Comparison of ENCODE assay signal across 9 cellular contexts in genomic region chr2:80499095-80499494, GRCh38.
DNase-seq lines count a peak whose midpoint lies in the region; ATAC-seq and TF ChIP-seq lines count a peak whose summit lies in the region.
"Had no signal": no experiment of that assay in that cellular context is flagged by ENCODE, and none has a peak within 500 bp of the region (broad histone marks: within the 10 kb centered on the region; RNA-seq: fewer than 3 reads in every experiment).

No MANE protein-coding gene starts in this region.

- H3K27ac ChIP-seq in right atrium auricular region (no peak overlapping the region), tibial artery (no peak overlapping the region)

- no peak overlapping the region for H3K4me3 Mint-ChIP-seq in type B pancreatic cell
- H3K4me3 Mint-ChIP-seq in activated T-helper 1 cell treated with anti-CD3 and anti-CD28 coated beads, Interleukin-12 subunit alpha, Interleukin-12 subunit beta, Interleukin-2, Interleukin-4 antibody, amounts not matched to agents 30 ng/mL and 10 ng/mL and 1 ng/mL, durations not matched to agents 14 hours and 24 hours and 36 hours = no peak overlapping the region
- H3K4me3 Mint-ChIP-seq: activated naive CD4-positive, alpha-beta T cell treated with anti-CD3 and anti-CD28 coated beads, Interleukin-2, amount 50 U/mL, for 24 hours had no signal

- no peaks in the 10 kb centered on the region for H3K9me3 Mint-ChIP-seq in type B pancreatic cell
- H3K9me3 Mint-ChIP-seq in activated T-helper 1 cell treated with anti-CD3 and anti-CD28 coated beads, Interleukin-12 subunit alpha, Interleukin-12 subunit beta, Interleukin-2, Interleukin-4 antibody, amounts not matched to agents 30 ng/mL and 10 ng/mL and 1 ng/mL, durations not matched to agents 14 hours and 24 hours and 36 hours = peaks cover 20% of the 10 kb centered on the region

- in situ Hi-C loops in ACHN (cut with HindIII; ENCODE audit: low pct_ligation_motif_present, low pct_unique_long_range_greater_than_20kb, low sequenced_read_pairs) = no loop called here

- intact Hi-C loops in activated T-helper 1 cell treated with anti-CD3 and anti-CD28 coated beads, Interleukin-12 subunit alpha, Interleukin-12 subunit beta, Interleukin-2, Interleukin-4 antibody, amounts not matched to agents 30 ng/mL and 10 ng/mL and 1 ng/mL, durations not matched to agents 14 hours and 24 hours and 36 hours (cut with micrococcal nuclease) = no loop called here
- intact Hi-C loops in tibial artery (cut with DNase I; ENCODE audit: low total_unique reads) = no loop called here

- no peaks in the 10 kb centered on the region for H3K4me1 ChIP-seq in right atrium auricular region
- H3K4me1 ChIP-seq in tibial artery = no peaks in the 10 kb centered on the region

- H3K36me3 Mint-ChIP-seq in type B pancreatic cell = no peaks in the 10 kb centered on the region
- H3K36me3 Mint-ChIP-seq in activated T-helper 1 cell treated with anti-CD3 and anti-CD28 coated beads, Interleukin-12 subunit alpha, Interleukin-12 subunit beta, Interleukin-2, Interleukin-4 antibody, amounts not matched to agents 30 ng/mL and 10 ng/mL and 1 ng/mL, durations not matched to agents 14 hours and 24 hours and 36 hours (ENCODE audit: low read depth) = no peaks in the 10 kb centered on the region
- H3K36me3 Mint-ChIP-seq: activated naive CD4-positive, alpha-beta T cell treated with anti-CD3 and anti-CD28 coated beads, Interleukin-2, amount 50 U/mL, for 24 hours had no signal

- H3K4me3 ChIP-seq in HFF-Myc (replicated peaks; ENCODE audit: low read depth, low read length) = no peak overlapping the region
- H3K4me3 ChIP-seq in right atrium auricular region = no peak overlapping the region
- no peak overlapping the region for H3K4me3 ChIP-seq in tibial artery

- H3K27me3 ChIP-seq in right atrium auricular region = no peaks in the 10 kb centered on the region
- H3K27me3 ChIP-seq in tibial artery = no peaks in the 10 kb centered on the region

- H3K4me1 Mint-ChIP-seq in type B pancreatic cell (ENCODE audit: unreplicated experiment) = no peaks in the 10 kb centered on the region
- no peaks in the 10 kb centered on the region for H3K4me1 Mint-ChIP-seq in activated T-helper 1 cell treated with anti-CD3 and anti-CD28 coated beads, Interleukin-12 subunit alpha, Interleukin-12 subunit beta, Interleukin-2, Interleukin-4 antibody, amounts not matched to agents 30 ng/mL and 10 ng/mL and 1 ng/mL, durations not matched to agents 14 hours and 24 hours and 36 hours (ENCODE audit: low read depth)
- H3K4me1 Mint-ChIP-seq: activated naive CD4-positive, alpha-beta T cell treated with anti-CD3 and anti-CD28 coated beads, Interleukin-2, amount 50 U/mL, for 24 hours had no signal

- ATAC-seq in SK-N-SH treated with all-trans-retinoic acid at 6 μM for 48 hours (peak; percentile 90), HG02678 (IDR thresholded peaks at IDR 0.05; ENCODE audit: unreplicated experiment) (no peak)

- H3K36me3 ChIP-seq in right atrium auricular region (no peaks in the 10 kb centered on the region), tibial artery (no peaks in the 10 kb centered on the region)

- DNase-seq in ACHN (peak; percentile 65), HFF-Myc (ENCODE audit: extremely low read depth, low read depth) (peak; percentile 25), right atrium auricular region (ENCODE audit: low spot score) (no peak), type B pancreatic cell (ENCODE audit: extremely low spot score, unreplicated experiment) (no peak), tibial artery (no peak)
- DNase-seq in activated T-helper 1 cell treated with anti-CD3 and anti-CD28 coated beads, Interleukin-12 subunit alpha, Interleukin-12 subunit beta, Interleukin-2, Interleukin-4 antibody, amounts not matched to agents 30 ng/mL and 10 ng/mL and 1 ng/mL, durations not matched to agents 14 hours and 24 hours and 36 hours (ENCODE audit: low spot score) = no peak

- H3K27ac Mint-ChIP-seq in type B pancreatic cell = no peak overlapping the region
- no peak overlapping the region for H3K27ac Mint-ChIP-seq in activated T-helper 1 cell treated with anti-CD3 and anti-CD28 coated beads, Interleukin-12 subunit alpha, Interleukin-12 subunit beta, Interleukin-2, Interleukin-4 antibody, amounts not matched to agents 30 ng/mL and 10 ng/mL and 1 ng/mL, durations not matched to agents 14 hours and 24 hours and 36 hours
- H3K27ac Mint-ChIP-seq: activated naive CD4-positive, alpha-beta T cell treated with anti-CD3 and anti-CD28 coated beads, Interleukin-2, amount 50 U/mL, for 24 hours had no signal

- H3K9me3 ChIP-seq in right atrium auricular region = no peaks in the 10 kb centered on the region
- H3K9me3 ChIP-seq in tibial artery = no peaks in the 10 kb centered on the region

- H3K27me3 Mint-ChIP-seq in type B pancreatic cell = peaks cover 4% of the 10 kb centered on the region
- H3K27me3 Mint-ChIP-seq in activated T-helper 1 cell treated with anti-CD3 and anti-CD28 coated beads, Interleukin-12 subunit alpha, Interleukin-12 subunit beta, Interleukin-2, Interleukin-4 antibody, amounts not matched to agents 30 ng/mL and 10 ng/mL and 1 ng/mL, durations not matched to agents 14 hours and 24 hours and 36 hours (ENCODE audit: insufficient read depth) = no peaks in the 10 kb centered on the region
- H3K27me3 Mint-ChIP-seq: activated naive CD4-positive, alpha-beta T cell treated with anti-CD3 and anti-CD28 coated beads, Interleukin-2, amount 50 U/mL, for 24 hours had no signal

- TF ChIP-seq CTCF in HFF-Myc (IDR thresholded peaks at IDR 0.05; ENCODE audit: low read depth, low read length, missing control alignments) (peak; percentile 58), right atrium auricular region (IDR thresholded peaks at IDR 0.05) (peak; percentile 43 to 76), type B pancreatic cell (conservative IDR thresholded peaks at IDR 0.05) (peak; percentile 78), tibial artery (IDR thresholded peaks at IDR 0.05) (no peak)

TF ChIP-seq in SK-N-SH treated with all-trans-retinoic acid at 6 μM for 48 hours, 23 proteins besides CTCF, POLR2A, EP300 and RAD21:
- TF ChIP-seq ZFP3 (CRISPR knock-in tag; IDR thresholded peaks at IDR 0.05) (no peak), ESRRG (CRISPR knock-in tag; IDR thresholded peaks at IDR 0.05) (no peak), OSR1 (CRISPR knock-in tag; IDR thresholded peaks at IDR 0.05) (no peak), CREB5 (CRISPR knock-in tag; IDR thresholded peaks at IDR 0.05; ENCODE audit: low read depth) (no peak), ISL1 (CRISPR knock-in tag; IDR thresholded peaks at IDR 0.05) (no peak), PPARA (CRISPR knock-in tag; IDR thresholded peaks at IDR 0.05; ENCODE audit: borderline replicate concordance) (no peak), CSRNP3 (CRISPR knock-in tag; IDR thresholded peaks at IDR 0.05) (no peak), ZNF565 (CRISPR knock-in tag; conservative IDR thresholded peaks at IDR 0.05; ENCODE audit: low read depth) (no peak)

Comparison
In these comparisons a context has a peak if more than half of its experiments do, and no peak if none do; other contexts are left out.
1. DNase-seq: peak in ACHN (single experiment) and HFF-Myc (single experiment); none in right atrium auricular region (single experiment), type B pancreatic cell (single experiment), activated T-helper 1 cell treated with anti-CD3 and anti-CD28 coated beads, Interleukin-12 subunit alpha, Interleukin-12 subunit beta, Interleukin-2, Interleukin-4 antibody, amounts not matched to agents 30 ng/mL and 10 ng/mL and 1 ng/mL, durations not matched to agents 14 hours and 24 hours and 36 hours (single experiment) and tibial artery (0 of 2).
2. CTCF ChIP-seq: peak in HFF-Myc (single experiment), right atrium auricular region (2 of 2) and type B pancreatic cell (single experiment); none in tibial artery (0 of 2).